8 cellular contexts compared by ENCODE assay signal in genomic region chr19:1651548-1652394, GRCh38. TPM values are rescaled to one million over a fixed set of nuclear protein-coding genes. Genes with fewer than 3 reads are reported as not detected.
DNase-seq lines count a peak whose midpoint lies in the region; ATAC-seq and TF ChIP-seq lines count a peak whose summit lies in the region.

No MANE protein-coding gene starts in this region.

- H3K9me3 ChIP-seq in CD4-positive, alpha-beta memory T cell (ENCODE audit: control insufficient read depth in 1 of 2, low read length in 2 of 2), result no peaks in the 10 kb centered on the region
- H3K9me3 ChIP-seq in effector memory CD4-positive, alpha-beta T cell (ENCODE audit: control insufficient read depth, low read length), result no peaks in the 10 kb centered on the region
- H3K9me3 ChIP-seq in mucosa of descending colon, result no peaks in the 10 kb centered on the region
- no peaks in the 10 kb centered on the region for H3K9me3 ChIP-seq in tibial artery

- H3K36me3 ChIP-seq in CD4-positive, alpha-beta memory T cell (ENCODE audit: insufficient read depth, low read length), result no peaks in the 10 kb centered on the region
- peaks cover 7% of the 10 kb centered on the region for H3K36me3 ChIP-seq in effector memory CD4-positive, alpha-beta T cell (ENCODE audit: control insufficient read depth, insufficient read depth, low read length)
- H3K36me3 ChIP-seq in mucosa of descending colon (ENCODE audit: low read depth) (no peaks in the 10 kb centered on the region), tibial artery (peaks cover 0 to 18% (median 5%) of the 10 kb centered on the region in 3 donors)

- H3K36me3 Mint-ChIP-seq in CD4-positive, alpha-beta memory T cell, result peaks cover 0 to 14% of the 10 kb centered on the region in 2 donors
- H3K36me3 Mint-ChIP-seq in activated CD4-positive, alpha-beta T cell treated with anti-CD3 and anti-CD28 coated beads, Interleukin-2, amount 10 ng/mL, durations not matched to agents 24 days and 14 days (ENCODE audit: low read depth), result peaks cover 16% of the 10 kb centered on the region

- peaks cover 5 to 22% (median 13%) of the 10 kb centered on the region in 4 donors for H3K4me1 Mint-ChIP-seq in CD4-positive, alpha-beta memory T cell
- H3K4me1 Mint-ChIP-seq in activated CD4-positive, alpha-beta T cell treated with anti-CD3 and anti-CD28 coated beads, Interleukin-2, amount 10 ng/mL, durations not matched to agents 24 days and 14 days, result peaks cover 17% of the 10 kb centered on the region

- TF ChIP-seq CTCF in mucosa of descending colon (IDR thresholded peaks at IDR 0.05), result no peak
- peak in 1 of 2 experiments; percentile 6 for TF ChIP-seq CTCF in tibial artery (IDR thresholded peaks at IDR 0.05)

- DNase-seq in CD4-positive, alpha-beta memory T cell, result peak; percentile 47 to 62 (median 50)
- DNase-seq in HUDEP-2 (lab: John Stamatoyannopoulos, UW; ENCODE audit: unreplicated experiment in 76 of 76) (peak in 41 of 76 experiments; percentile 17 to 69 (median 45)), mucosa of descending colon (peak; percentile 60 to 77 (median 74)), tibial artery (peak in 1 of 2 donors; percentile 28), SKM-1 (lab: John Stamatoyannopoulos, UW; ENCODE audit: unreplicated experiment) (no peak), NCI-H2081 treated with DMSO at 0.1 percent for 48 hours (lab: John Stamatoyannopoulos, UW) (no peak)
- DNase-seq in activated CD4-positive, alpha-beta T cell treated with anti-CD3 and anti-CD28 coated beads, Interleukin-2, amount 10 ng/mL, durations not matched to agents 24 days and 14 days, result peak; percentile 81
- DNase-seq in effector memory CD4-positive, alpha-beta T cell, result peak; percentile 10 to 31 (median 22)

- H3K9me3 Mint-ChIP-seq in CD4-positive, alpha-beta memory T cell, result peaks cover 0 to 5% (median 0%) of the 10 kb centered on the region in 8 donors
- H3K9me3 Mint-ChIP-seq in activated CD4-positive, alpha-beta T cell treated with anti-CD3 and anti-CD28 coated beads, Interleukin-2, amount 10 ng/mL, durations not matched to agents 24 days and 14 days, result no peaks in the 10 kb centered on the region

- CTCF ChIA-PET in CD4-positive, alpha-beta memory T cell (lab: Charles Lee; ENCODE audit: partially characterized antibody), result interaction anchor here (0.8 to 2.4 kb wide), 8 partner anchors 21 to 106 kb away, joined by 3 to 14 read pairs (median 3); partner anchors contain the start of gene UQCR11

- peak overlapping the region; percentile 83 to 95 (median 89) for H3K4me3 Mint-ChIP-seq in CD4-positive, alpha-beta memory T cell
- H3K4me3 Mint-ChIP-seq in activated CD4-positive, alpha-beta T cell treated with anti-CD3 and anti-CD28 coated beads, Interleukin-2, amount 10 ng/mL, durations not matched to agents 24 days and 14 days, result peak overlapping the region; percentile 94

- H3K27ac Mint-ChIP-seq in CD4-positive, alpha-beta memory T cell, result peak overlapping the region; percentile 88 to 99 (median 95)
- peak overlapping the region; percentile 93 for H3K27ac Mint-ChIP-seq in activated CD4-positive, alpha-beta T cell treated with anti-CD3 and anti-CD28 coated beads, Interleukin-2, amount 10 ng/mL, durations not matched to agents 24 days and 14 days

- H3K27me3 ChIP-seq in CD4-positive, alpha-beta memory T cell (ENCODE audit: insufficient read depth, low read length), result no peaks in the 10 kb centered on the region
- no peaks in the 10 kb centered on the region for H3K27me3 ChIP-seq in effector memory CD4-positive, alpha-beta T cell (replicated peaks; ENCODE audit: control insufficient read depth, insufficient read depth, low read length, poor library complexity, severe bottlenecking)
- peaks cover 0 to 7% of the 10 kb centered on the region in 2 donors for H3K27me3 ChIP-seq in tibial artery

- peaks cover 17% of the 10 kb centered on the region for H3K4me1 ChIP-seq in CD4-positive, alpha-beta memory T cell (ENCODE audit: insufficient read depth, low read length)
- peaks cover 15% of the 10 kb centered on the region for H3K4me1 ChIP-seq in effector memory CD4-positive, alpha-beta T cell (ENCODE audit: control insufficient read depth, insufficient read depth, low read length, poor library complexity, severe bottlenecking)
- H3K4me1 ChIP-seq in mucosa of descending colon (ENCODE audit: low read depth) (no peaks in the 10 kb centered on the region), tibial artery (peaks cover 0 to 52% (median 34%) of the 10 kb centered on the region in 4 donors)

- peaks cover 0 to 6% of the 10 kb centered on the region in 2 donors for H3K27me3 Mint-ChIP-seq in CD4-positive, alpha-beta memory T cell
- H3K27me3 Mint-ChIP-seq in activated CD4-positive, alpha-beta T cell treated with anti-CD3 and anti-CD28 coated beads, Interleukin-2, amount 10 ng/mL, durations not matched to agents 24 days and 14 days, result no peaks in the 10 kb centered on the region

- ATAC-seq in mucosa of descending colon, result peak; percentile 21

- POLR2A ChIA-PET in CD4-positive, alpha-beta memory T cell (lab: Charles Lee; ENCODE audit: partially characterized antibody), result interaction anchor here (1.0 to 5.1 kb wide), 9 partner anchors 13 to 162 kb away, joined by 3 to 115 read pairs (median 4); partner anchors contain the start of genes MBD3, PCSK4, REEP6 and UQCR11

- peak overlapping the region; percentile 36 to 47 for H3K4me3 ChIP-seq in CD4-positive, alpha-beta memory T cell (ENCODE audit: low read length in 2 of 2)
- peak overlapping the region; percentile 62 for H3K4me3 ChIP-seq in effector memory CD4-positive, alpha-beta T cell (ENCODE audit: insufficient read depth, low read depth, low read length, poor library complexity, severe bottlenecking)
- H3K4me3 ChIP-seq in mucosa of descending colon (peak overlapping the region; percentile 68), tibial artery (peak overlapping the region; percentile 94 to 96)

- peak overlapping the region; percentile 56 for H3K27ac ChIP-seq in CD4-positive, alpha-beta memory T cell (ENCODE audit: low read depth, low read length)
- H3K27ac ChIP-seq in effector memory CD4-positive, alpha-beta T cell (ENCODE audit: insufficient read depth, low read length, poor library complexity, severe bottlenecking), result peak overlapping the region; percentile 62
- H3K27ac ChIP-seq in tibial artery, result peak overlapping the region; percentile 76 to 80

- intact Hi-C loops in CD4-positive, alpha-beta memory T cell (cut with micrococcal nuclease), result loop anchor here (1.0 to 2.0 kb wide), 4 partner anchors 46 to 161 kb away; partner anchors contain the start of genes ATP8B3, MBD3, PCSK4 and REEP6
- intact Hi-C loops in activated CD4-positive, alpha-beta T cell treated with anti-CD3 and anti-CD28 coated beads, Interleukin-2, amount 10 ng/mL, durations not matched to agents 24 days and 14 days (cut with micrococcal nuclease), result loop anchor here (1.0 to 5.0 kb wide), 3 partner anchors 46 to 161 kb away; partner anchors contain the start of genes ATP8B3, MBD3 and UQCR11
- intact Hi-C loops in mucosa of descending colon (cut with DNase I, micrococcal nuclease), result no loop called here
- intact Hi-C loops in tibial artery (cut with DNase I; ENCODE audit: low total_unique reads), result loop anchor here (2.0 kb wide), 1 partner anchor 45 kb away; no protein-coding TSS in a partner anchor

RNA-seq across cellular contexts. Expression of gene TCF3, which starts 0.6 kb away (rescaled TPM):
- total RNA-seq in CD4-positive, alpha-beta memory T cell, result 10 to 100 TPM; 72.0 to 75.7 TPM
- polyA plus RNA-seq in CD4-positive, alpha-beta memory T cell, result 10 to 100 TPM in 1 of 2 donors, 1 to 10 TPM in 1; 1.8 to 13.3 TPM
- total RNA-seq in activated CD4-positive, alpha-beta T cell treated with anti-CD3 and anti-CD28 coated beads, Interleukin-2, amount 10 ng/mL, durations not matched to agents 24 days and 14 days, result 147 and 154 TPM in 2 replicates
- total RNA-seq in mucosa of descending colon, result 10 to 100 TPM; 54.4 to 57.7 (median 57.4) TPM

RNA-seq across cellular contexts. Expression of gene UQCR11, which starts 46.5 kb away (rescaled TPM):
- total RNA-seq in CD4-positive, alpha-beta memory T cell, result 100 to 1,000 TPM; 157 to 158 TPM
- 100 to 1,000 TPM; 623 to 668 TPM for polyA plus RNA-seq in CD4-positive, alpha-beta memory T cell
- 194 and 195 TPM in 2 replicates for total RNA-seq in activated CD4-positive, alpha-beta T cell treated with anti-CD3 and anti-CD28 coated beads, Interleukin-2, amount 10 ng/mL, durations not matched to agents 24 days and 14 days
- total RNA-seq in mucosa of descending colon, result 100 to 1,000 TPM; 265 to 301 (median 272) TPM

RNA-seq across cellular contexts. Expression of gene MBD3, which starts 59.1 kb away (rescaled TPM):
- total RNA-seq in CD4-positive, alpha-beta memory T cell, result 10 to 100 TPM; 56.9 to 62.8 TPM
- polyA plus RNA-seq in CD4-positive, alpha-beta memory T cell, result 10 to 100 TPM in 1 of 2 donors, 1 to 10 TPM in 1; 3.9 to 12.2 TPM
- 132 and 140 TPM in 2 replicates for total RNA-seq in activated CD4-positive, alpha-beta T cell treated with anti-CD3 and anti-CD28 coated beads, Interleukin-2, amount 10 ng/mL, durations not matched to agents 24 days and 14 days
- total RNA-seq in mucosa of descending colon, result 10 to 100 TPM; 54.1 to 78.2 (median 54.2) TPM

Comparison
In these comparisons a context has a peak if more than half of its experiments do, and no peak if none do; other contexts are left out.
1. DNase-seq: peak in CD4-positive, alpha-beta memory T cell (5 of 5), HUDEP-2 (41 of 76), activated CD4-positive, alpha-beta T cell treated with anti-CD3 and anti-CD28 coated beads, Interleukin-2, amount 10 ng/mL, durations not matched to agents 24 days and 14 days (single experiment), effector memory CD4-positive, alpha-beta T cell (3 of 3) and mucosa of descending colon (3 of 3); none in SKM-1 (single experiment) and NCI-H2081 treated with DMSO at 0.1 percent for 48 hours (single experiment).
2. H3K4me3 ChIP-seq: peak in every context shown above with its lines; median percentile 95 in tibial artery; 68 in mucosa of descending colon; 62 in effector memory CD4-positive, alpha-beta T cell; 42 in CD4-positive, alpha-beta memory T cell.
3. intact Hi-C loops: an anchor here in CD4-positive, alpha-beta memory T cell (1.0 to 2.0 kb wide), activated CD4-positive, alpha-beta T cell treated with anti-CD3 and anti-CD28 coated beads, Interleukin-2, amount 10 ng/mL, durations not matched to agents 24 days and 14 days (1.0 to 5.0 kb wide) and tibial artery (2.0 kb wide); none called in mucosa of descending colon.
4. Peak in every context shown above with its lines, with median percentiles within 50 percentile points of each other: H3K27ac ChIP-seq.